28 cellular contexts compared by ENCODE assay signal in genomic region chr21:17128132-17128531, GRCh38.
"Had no signal": no experiment of that assay in that cellular context is flagged by ENCODE, and none has a peak within 500 bp of the region (broad histone marks: within the 10 kb centered on the region; RNA-seq: fewer than 3 reads in every experiment).

No MANE protein-coding gene starts in this region.

- H3K27ac ChIP-seq: dorsolateral prefrontal cortex, epithelial cell of prostate, gastrocnemius medialis, left ventricle myocardium inferior, lower lobe of right lung, neutrophil, parathyroid adenoma, right atrium auricular region, tibial nerve, upper lobe of left lung had no signal

- H3K4me1 ChIP-seq: gastrocnemius medialis, left ventricle myocardium inferior, lower lobe of right lung, parathyroid adenoma, right atrium auricular region, upper lobe of left lung had no signal

- H3K9me3 Mint-ChIP-seq: neural crest cell; stimulated activated memory B cell treated with anti-CD40 and anti-IgM and Interleukin-4, amounts not matched to agents 10 μg/mL and 1 μg/mL and 100 μg/mL, for 72 hours had no signal

- H3K4me1 Mint-ChIP-seq: immature natural killer cell; naive B cell; neural crest cell; stimulated activated memory B cell treated with anti-CD40 and anti-IgM and Interleukin-4, amounts not matched to agents 10 μg/mL and 1 μg/mL and 100 μg/mL, for 72 hours had no signal

- H2AFZ ChIP-seq: parathyroid adenoma had no signal

- H3K36me3 Mint-ChIP-seq: immature natural killer cell; naive B cell; stimulated activated memory B cell treated with anti-CD40 and anti-IgM and Interleukin-4, amounts not matched to agents 10 μg/mL and 1 μg/mL and 100 μg/mL, for 72 hours had no signal

- H3K9me3 ChIP-seq: gastrocnemius medialis, lower lobe of right lung, mucosa of descending colon, neutrophil had no signal

- DNase-seq: central memory CD4-positive, alpha-beta T cell; dorsolateral prefrontal cortex; effector CD4-positive, alpha-beta T cell; foreskin fibroblast; gastrocnemius medialis; head of caudate nucleus; immature natural killer cell; left ventricle myocardium inferior; lower lobe of right lung; mucosa of descending colon; naive B cell; stimulated activated CD4-positive, alpha-beta T cell treated with anti-CD3 and anti-CD28 coated beads, Interleukin-4, amount 100 ng/mL, for 4 hours; stimulated activated naive CD8-positive, alpha-beta T cell treated with anti-CD3 and anti-CD28 coated beads, Interleukin-15, Interleukin-2, amounts not matched to agents 100 U/mL and 50 U/mL, for 24 hours; substantia nigra; testis; upper lobe of left lung had no signal

- H3K4me3 ChIP-seq: dorsolateral prefrontal cortex, gastrocnemius medialis, left ventricle myocardium inferior, lower lobe of right lung, mucosa of descending colon, right atrium auricular region, smooth muscle cell, testis, tibial nerve, upper lobe of left lung had no signal

- H3K27me3 ChIP-seq: dorsolateral prefrontal cortex, gastrocnemius medialis, neutrophil, right atrium auricular region, testis, tibial nerve, upper lobe of left lung had no signal

- H3K27me3 Mint-ChIP-seq: naive B cell; natural killer cell treated with Interleukin-12 subunit alpha and Interleukin-12 subunit beta and Interleukin-15 and Interleukin-18, amount 100 ng/mL, for 72 hours; progenitor cell of endocrine pancreas; stimulated activated memory B cell treated with anti-CD40 and anti-IgM and Interleukin-4, amounts not matched to agents 10 μg/mL and 1 μg/mL and 100 μg/mL, for 72 hours had no signal

- H3K27ac Mint-ChIP-seq: immature natural killer cell; naive B cell; natural killer cell treated with Interleukin-12 subunit alpha and Interleukin-12 subunit beta and Interleukin-15 and Interleukin-18, amount 100 ng/mL, for 72 hours; progenitor cell of endocrine pancreas; stimulated activated memory B cell treated with anti-CD40 and anti-IgM and Interleukin-4, amounts not matched to agents 10 μg/mL and 1 μg/mL and 100 μg/mL, for 72 hours had no signal

- H3K36me3 ChIP-seq: gastrocnemius medialis, left ventricle myocardium inferior, lower lobe of right lung, neutrophil, right atrium auricular region, tibial nerve, upper lobe of left lung had no signal

- ATAC-seq: esophagus mucosa; gastrocnemius medialis; lower lobe of right lung; mucosa of descending colon; natural killer cell treated with Interleukin-12 subunit alpha and Interleukin-12 subunit beta and Interleukin-15 and Interleukin-18, amount 100 ng/mL, for 72 hours; sciatic nerve; stimulated activated memory B cell treated with anti-CD40 and anti-IgM and Interleukin-4, amounts not matched to agents 10 μg/mL and 1 μg/mL and 100 μg/mL, for 72 hours; stimulated activated naive CD8-positive, alpha-beta T cell treated with anti-CD3 and anti-CD28 coated beads, Interleukin-15, Interleukin-2, amounts not matched to agents 100 U/mL and 50 U/mL, for 24 hours had no signal

- H3K4me3 Mint-ChIP-seq: immature natural killer cell; naive B cell; natural killer cell treated with Interleukin-12 subunit alpha and Interleukin-12 subunit beta and Interleukin-15 and Interleukin-18, amount 100 ng/mL, for 72 hours; neural crest cell; stimulated activated memory B cell treated with anti-CD40 and anti-IgM and Interleukin-4, amounts not matched to agents 10 μg/mL and 1 μg/mL and 100 μg/mL, for 72 hours had no signal

- H3K4me2 ChIP-seq: smooth muscle cell had no signal

- H3K79me2 ChIP-seq: parathyroid adenoma had no signal

- H3K9ac ChIP-seq: parathyroid adenoma had no signal
